1 cellular context compared by ENCODE assay signal in the genomic region with DNA sequence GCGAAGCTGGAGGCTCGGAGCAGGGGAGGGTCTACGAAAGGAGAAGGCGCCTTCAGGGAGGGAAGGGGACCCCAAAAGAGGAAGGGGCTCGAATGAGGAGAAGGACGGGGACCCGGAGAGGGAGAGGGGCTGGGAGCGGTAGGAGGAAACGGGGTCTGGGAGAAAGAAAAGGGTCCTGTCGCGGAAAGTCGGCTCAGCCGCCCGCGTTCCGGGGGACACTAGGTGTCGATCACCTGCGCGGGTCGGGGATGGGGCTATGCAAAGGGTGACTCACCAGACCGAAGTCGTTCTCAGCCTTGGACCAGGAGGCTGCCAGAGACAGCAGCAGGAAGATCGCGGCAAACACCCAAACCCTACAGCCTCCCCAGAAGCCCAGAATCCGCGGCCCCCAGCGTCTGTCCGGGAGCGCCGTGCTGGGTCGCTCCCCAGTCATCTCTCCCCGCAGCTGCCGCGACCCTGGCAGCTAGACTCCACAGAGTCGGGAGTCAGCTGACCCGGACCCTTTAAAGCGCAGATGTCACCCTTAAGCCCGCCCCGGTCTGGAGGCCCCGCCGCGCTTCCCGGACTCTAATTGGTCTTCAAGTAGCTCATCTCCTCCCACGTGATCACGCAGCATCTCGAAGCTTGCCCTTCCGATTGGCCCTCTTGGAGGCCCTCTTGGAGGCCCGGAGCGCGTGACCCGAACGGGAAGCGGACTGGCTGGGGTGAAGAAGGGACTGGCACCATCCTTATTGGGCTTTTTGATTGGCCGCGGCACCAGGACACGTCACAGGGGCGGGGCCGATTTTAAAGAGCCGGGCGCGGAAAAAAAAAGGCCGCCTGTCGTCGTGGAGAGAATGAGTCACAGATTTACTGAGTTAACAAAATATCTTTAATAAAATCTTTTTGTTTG.
TF ChIP-seq lines count a peak whose summit lies in the region.

A gene (minus strand): TSS at position 478 of the 892 bp plus-strand sequence. CDS start 45 bp downstream, at position 433.

TF ChIP-seq in K562, 482 proteins besides CTCF, POLR2A, EP300 and RAD21 (continued from another document and continues in another):
- TF ChIP-seq, protein P1, sequence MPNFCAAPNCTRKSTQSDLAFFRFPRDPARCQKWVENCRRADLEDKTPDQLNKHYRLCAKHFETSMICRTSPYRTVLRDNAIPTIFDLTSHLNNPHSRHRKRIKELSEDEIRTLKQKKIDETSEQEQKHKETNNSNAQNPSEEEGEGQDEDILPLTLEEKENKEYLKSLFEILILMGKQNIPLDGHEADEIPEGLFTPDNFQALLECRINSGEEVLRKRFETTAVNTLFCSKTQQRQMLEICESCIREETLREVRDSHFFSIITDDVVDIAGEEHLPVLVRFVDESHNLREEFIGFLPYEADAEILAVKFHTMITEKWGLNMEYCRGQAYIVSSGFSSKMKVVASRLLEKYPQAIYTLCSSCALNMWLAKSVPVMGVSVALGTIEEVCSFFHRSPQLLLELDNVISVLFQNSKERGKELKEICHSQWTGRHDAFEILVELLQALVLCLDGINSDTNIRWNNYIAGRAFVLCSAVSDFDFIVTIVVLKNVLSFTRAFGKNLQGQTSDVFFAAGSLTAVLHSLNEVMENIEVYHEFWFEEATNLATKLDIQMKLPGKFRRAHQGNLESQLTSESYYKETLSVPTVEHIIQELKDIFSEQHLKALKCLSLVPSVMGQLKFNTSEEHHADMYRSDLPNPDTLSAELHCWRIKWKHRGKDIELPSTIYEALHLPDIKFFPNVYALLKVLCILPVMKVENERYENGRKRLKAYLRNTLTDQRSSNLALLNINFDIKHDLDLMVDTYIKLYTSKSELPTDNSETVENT (CRISPR knock-in tag; IDR thresholded peaks at IDR 0.05) = peak; percentile 85
- TF ChIP-seq PHB (CRISPR knock-in tag; IDR thresholded peaks at IDR 0.05) (peak; percentile 92; the same call in 1 of the 2 replicates), STAT5B (CRISPR knock-in tag; IDR thresholded peaks at IDR 0.05) (no peak), RBM34 (IDR thresholded peaks at IDR 0.05; ENCODE audit: borderline replicate concordance, insufficient read depth, low read length) (no peak), RBM25 (IDR thresholded peaks at IDR 0.05; ENCODE audit: low read depth, low read length, severe bottlenecking) (peak; percentile 56), NEUROD1 (IDR thresholded peaks at IDR 0.05; ENCODE audit: borderline replicate concordance, low read depth, low read length, partially characterized antibody) (peak; percentile 98), MTA3 (IDR thresholded peaks at IDR 0.05; ENCODE audit: borderline replicate concordance) (peak; percentile 98), ZNF347 (CRISPR knock-in tag; IDR thresholded peaks at IDR 0.05; ENCODE audit: low read depth) (peak; percentile 32; the same call in 1 of the 2 replicates), ETS2 (tag; IDR thresholded peaks at IDR 0.05; ENCODE audit: borderline replicate concordance, poor library complexity, severe bottlenecking) (no peak), XRCC4 (IDR thresholded peaks at IDR 0.05; ENCODE audit: extremely low read depth, insufficient read depth, insufficient read length) (no peak), JUN (IDR thresholded peaks at IDR 0.05; ENCODE audit: borderline replicate concordance, low read depth, low read length) (peak; percentile 87), JUN (CRISPR knock-in tag; IDR thresholded peaks at IDR 0.05; ENCODE audit: borderline replicate concordance) (peak; percentile 89; the same call in 1 of the 2 replicates), SAFB (IDR thresholded peaks at IDR 0.05; ENCODE audit: borderline replicate concordance, low read depth, low read length) (no peak; the same call in 1 of the 2 replicates), SRSF3 (IDR thresholded peaks at IDR 0.05; ENCODE audit: insufficient read depth, low read length) (no peak), MTA1 (IDR thresholded peaks at IDR 0.05; ENCODE audit: borderline replicate concordance) (0 out of 2 replicates have a peak, but pooled peaks have one; percentile 64), NCOA6 (IDR thresholded peaks at IDR 0.05) (no peak), PURB (CRISPR knock-in tag; IDR thresholded peaks at IDR 0.05; ENCODE audit: low read depth) (no peak), CBFA2T3 (IDR thresholded peaks at IDR 0.05) (0 out of 2 replicates have a peak, but pooled peaks have one; percentile 3), NR1H2 (CRISPR knock-in tag; IDR thresholded peaks at IDR 0.05) (0 out of 2 replicates have a peak, but pooled peaks have one; percentile 79), ZKSCAN8 (CRISPR knock-in tag; IDR thresholded peaks at IDR 0.05) (no peak), ESRRA (IDR thresholded peaks at IDR 0.05; ENCODE audit: borderline replicate concordance, low read depth) (peak; percentile 28; the same call in 1 of the 2 replicates), TCFL5 (CRISPR knock-in tag; conservative IDR thresholded peaks at IDR 0.05) (0 out of 2 replicates have a peak, but pooled peaks have one; percentile 2), ZBTB17 (CRISPR knock-in tag; IDR thresholded peaks at IDR 0.05) (peak; percentile 80), ZBTB7A (IDR thresholded peaks at IDR 0.05; ENCODE audit: borderline replicate concordance, control insufficient read depth, low read depth, low read length) (peak; percentile 81; the same call in 1 of the 2 replicates), FOSL1 (tag; conservative IDR thresholded peaks at IDR 0.05) (peak; percentile 99), EP400 (IDR thresholded peaks at IDR 0.05) (peak; percentile 83)
- TF ChIP-seq, protein P2, sequence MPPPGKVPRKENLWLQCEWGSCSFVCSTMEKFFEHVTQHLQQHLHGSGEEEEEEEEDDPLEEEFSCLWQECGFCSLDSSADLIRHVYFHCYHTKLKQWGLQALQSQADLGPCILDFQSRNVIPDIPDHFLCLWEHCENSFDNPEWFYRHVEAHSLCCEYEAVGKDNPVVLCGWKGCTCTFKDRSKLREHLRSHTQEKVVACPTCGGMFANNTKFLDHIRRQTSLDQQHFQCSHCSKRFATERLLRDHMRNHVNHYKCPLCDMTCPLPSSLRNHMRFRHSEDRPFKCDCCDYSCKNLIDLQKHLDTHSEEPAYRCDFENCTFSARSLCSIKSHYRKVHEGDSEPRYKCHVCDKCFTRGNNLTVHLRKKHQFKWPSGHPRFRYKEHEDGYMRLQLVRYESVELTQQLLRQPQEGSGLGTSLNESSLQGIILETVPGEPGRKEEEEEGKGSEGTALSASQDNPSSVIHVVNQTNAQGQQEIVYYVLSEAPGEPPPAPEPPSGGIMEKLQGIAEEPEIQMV (tag; conservative IDR thresholded peaks at IDR 0.05; ENCODE audit: low read depth) = no peak
- TF ChIP-seq, protein P3, sequence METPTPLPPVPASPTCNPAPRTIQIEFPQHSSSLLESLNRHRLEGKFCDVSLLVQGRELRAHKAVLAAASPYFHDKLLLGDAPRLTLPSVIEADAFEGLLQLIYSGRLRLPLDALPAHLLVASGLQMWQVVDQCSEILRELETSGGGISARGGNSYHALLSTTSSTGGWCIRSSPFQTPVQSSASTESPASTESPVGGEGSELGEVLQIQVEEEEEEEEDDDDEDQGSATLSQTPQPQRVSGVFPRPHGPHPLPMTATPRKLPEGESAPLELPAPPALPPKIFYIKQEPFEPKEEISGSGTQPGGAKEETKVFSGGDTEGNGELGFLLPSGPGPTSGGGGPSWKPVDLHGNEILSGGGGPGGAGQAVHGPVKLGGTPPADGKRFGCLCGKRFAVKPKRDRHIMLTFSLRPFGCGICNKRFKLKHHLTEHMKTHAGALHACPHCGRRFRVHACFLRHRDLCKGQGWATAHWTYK (CRISPR knock-in tag; IDR thresholded peaks at IDR 0.05) = peak; percentile 87
- TF ChIP-seq, protein P4, sequence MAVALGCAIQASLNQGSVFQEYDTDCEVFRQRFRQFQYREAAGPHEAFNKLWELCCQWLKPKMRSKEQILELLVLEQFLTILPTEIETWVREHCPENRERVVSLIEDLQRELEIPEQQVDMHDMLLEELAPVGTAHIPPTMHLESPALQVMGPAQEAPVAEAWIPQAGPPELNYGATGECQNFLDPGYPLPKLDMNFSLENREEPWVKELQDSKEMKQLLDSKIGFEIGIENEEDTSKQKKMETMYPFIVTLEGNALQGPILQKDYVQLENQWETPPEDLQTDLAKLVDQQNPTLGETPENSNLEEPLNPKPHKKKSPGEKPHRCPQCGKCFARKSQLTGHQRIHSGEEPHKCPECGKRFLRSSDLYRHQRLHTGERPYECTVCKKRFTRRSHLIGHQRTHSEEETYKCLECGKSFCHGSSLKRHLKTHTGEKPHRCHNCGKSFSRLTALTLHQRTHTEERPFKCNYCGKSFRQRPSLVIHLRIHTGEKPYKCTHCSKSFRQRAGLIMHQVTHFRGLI (CRISPR knock-in tag; IDR thresholded peaks at IDR 0.05) = no peak
- TF ChIP-seq, protein P5, sequence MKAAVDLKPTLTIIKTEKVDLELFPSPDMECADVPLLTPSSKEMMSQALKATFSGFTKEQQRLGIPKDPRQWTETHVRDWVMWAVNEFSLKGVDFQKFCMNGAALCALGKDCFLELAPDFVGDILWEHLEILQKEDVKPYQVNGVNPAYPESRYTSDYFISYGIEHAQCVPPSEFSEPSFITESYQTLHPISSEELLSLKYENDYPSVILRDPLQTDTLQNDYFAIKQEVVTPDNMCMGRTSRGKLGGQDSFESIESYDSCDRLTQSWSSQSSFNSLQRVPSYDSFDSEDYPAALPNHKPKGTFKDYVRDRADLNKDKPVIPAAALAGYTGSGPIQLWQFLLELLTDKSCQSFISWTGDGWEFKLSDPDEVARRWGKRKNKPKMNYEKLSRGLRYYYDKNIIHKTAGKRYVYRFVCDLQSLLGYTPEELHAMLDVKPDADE (conservative IDR thresholded peaks at IDR 0.05; ENCODE audit: control insufficient read depth, low read depth, low read length) = peak; percentile 96
- TF ChIP-seq, protein P6, sequence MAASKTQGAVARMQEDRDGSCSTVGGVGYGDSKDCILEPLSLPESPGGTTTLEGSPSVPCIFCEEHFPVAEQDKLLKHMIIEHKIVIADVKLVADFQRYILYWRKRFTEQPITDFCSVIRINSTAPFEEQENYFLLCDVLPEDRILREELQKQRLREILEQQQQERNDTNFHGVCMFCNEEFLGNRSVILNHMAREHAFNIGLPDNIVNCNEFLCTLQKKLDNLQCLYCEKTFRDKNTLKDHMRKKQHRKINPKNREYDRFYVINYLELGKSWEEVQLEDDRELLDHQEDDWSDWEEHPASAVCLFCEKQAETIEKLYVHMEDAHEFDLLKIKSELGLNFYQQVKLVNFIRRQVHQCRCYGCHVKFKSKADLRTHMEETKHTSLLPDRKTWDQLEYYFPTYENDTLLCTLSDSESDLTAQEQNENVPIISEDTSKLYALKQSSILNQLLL (CRISPR knock-in tag; IDR thresholded peaks at IDR 0.05; ENCODE audit: borderline replicate concordance) = no peak
- TF ChIP-seq, protein P7, sequence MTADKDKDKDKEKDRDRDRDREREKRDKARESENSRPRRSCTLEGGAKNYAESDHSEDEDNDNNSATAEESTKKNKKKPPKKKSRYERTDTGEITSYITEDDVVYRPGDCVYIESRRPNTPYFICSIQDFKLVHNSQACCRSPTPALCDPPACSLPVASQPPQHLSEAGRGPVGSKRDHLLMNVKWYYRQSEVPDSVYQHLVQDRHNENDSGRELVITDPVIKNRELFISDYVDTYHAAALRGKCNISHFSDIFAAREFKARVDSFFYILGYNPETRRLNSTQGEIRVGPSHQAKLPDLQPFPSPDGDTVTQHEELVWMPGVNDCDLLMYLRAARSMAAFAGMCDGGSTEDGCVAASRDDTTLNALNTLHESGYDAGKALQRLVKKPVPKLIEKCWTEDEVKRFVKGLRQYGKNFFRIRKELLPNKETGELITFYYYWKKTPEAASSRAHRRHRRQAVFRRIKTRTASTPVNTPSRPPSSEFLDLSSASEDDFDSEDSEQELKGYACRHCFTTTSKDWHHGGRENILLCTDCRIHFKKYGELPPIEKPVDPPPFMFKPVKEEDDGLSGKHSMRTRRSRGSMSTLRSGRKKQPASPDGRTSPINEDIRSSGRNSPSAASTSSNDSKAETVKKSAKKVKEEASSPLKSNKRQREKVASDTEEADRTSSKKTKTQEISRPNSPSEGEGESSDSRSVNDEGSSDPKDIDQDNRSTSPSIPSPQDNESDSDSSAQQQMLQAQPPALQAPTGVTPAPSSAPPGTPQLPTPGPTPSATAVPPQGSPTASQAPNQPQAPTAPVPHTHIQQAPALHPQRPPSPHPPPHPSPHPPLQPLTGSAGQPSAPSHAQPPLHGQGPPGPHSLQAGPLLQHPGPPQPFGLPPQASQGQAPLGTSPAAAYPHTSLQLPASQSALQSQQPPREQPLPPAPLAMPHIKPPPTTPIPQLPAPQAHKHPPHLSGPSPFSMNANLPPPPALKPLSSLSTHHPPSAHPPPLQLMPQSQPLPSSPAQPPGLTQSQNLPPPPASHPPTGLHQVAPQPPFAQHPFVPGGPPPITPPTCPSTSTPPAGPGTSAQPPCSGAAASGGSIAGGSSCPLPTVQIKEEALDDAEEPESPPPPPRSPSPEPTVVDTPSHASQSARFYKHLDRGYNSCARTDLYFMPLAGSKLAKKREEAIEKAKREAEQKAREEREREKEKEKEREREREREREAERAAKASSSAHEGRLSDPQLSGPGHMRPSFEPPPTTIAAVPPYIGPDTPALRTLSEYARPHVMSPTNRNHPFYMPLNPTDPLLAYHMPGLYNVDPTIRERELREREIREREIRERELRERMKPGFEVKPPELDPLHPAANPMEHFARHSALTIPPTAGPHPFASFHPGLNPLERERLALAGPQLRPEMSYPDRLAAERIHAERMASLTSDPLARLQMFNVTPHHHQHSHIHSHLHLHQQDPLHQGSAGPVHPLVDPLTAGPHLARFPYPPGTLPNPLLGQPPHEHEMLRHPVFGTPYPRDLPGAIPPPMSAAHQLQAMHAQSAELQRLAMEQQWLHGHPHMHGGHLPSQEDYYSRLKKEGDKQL (CRISPR knock-in tag; IDR thresholded peaks at IDR 0.05; ENCODE audit: borderline replicate concordance) = 0 out of 2 replicates have a peak, but pooled peaks have one; percentile 92
- TF ChIP-seq, protein P8, sequence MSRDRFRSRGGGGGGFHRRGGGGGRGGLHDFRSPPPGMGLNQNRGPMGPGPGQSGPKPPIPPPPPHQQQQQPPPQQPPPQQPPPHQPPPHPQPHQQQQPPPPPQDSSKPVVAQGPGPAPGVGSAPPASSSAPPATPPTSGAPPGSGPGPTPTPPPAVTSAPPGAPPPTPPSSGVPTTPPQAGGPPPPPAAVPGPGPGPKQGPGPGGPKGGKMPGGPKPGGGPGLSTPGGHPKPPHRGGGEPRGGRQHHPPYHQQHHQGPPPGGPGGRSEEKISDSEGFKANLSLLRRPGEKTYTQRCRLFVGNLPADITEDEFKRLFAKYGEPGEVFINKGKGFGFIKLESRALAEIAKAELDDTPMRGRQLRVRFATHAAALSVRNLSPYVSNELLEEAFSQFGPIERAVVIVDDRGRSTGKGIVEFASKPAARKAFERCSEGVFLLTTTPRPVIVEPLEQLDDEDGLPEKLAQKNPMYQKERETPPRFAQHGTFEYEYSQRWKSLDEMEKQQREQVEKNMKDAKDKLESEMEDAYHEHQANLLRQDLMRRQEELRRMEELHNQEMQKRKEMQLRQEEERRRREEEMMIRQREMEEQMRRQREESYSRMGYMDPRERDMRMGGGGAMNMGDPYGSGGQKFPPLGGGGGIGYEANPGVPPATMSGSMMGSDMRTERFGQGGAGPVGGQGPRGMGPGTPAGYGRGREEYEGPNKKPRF (IDR thresholded peaks at IDR 0.05; ENCODE audit: low read depth, low read length) = no peak
- TF ChIP-seq, protein P9, sequence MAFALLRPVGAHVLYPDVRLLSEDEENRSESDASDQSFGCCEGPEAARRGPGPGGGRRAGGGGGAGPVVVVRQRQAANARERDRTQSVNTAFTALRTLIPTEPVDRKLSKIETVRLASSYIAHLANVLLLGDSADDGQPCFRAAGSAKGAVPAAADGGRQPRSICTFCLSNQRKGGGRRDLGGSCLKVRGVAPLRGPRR (CRISPR knock-in tag; IDR thresholded peaks at IDR 0.05) = peak; percentile 20; the same call in 1 of the 2 replicates
